10 cellular contexts compared by ENCODE assay signal in the genomic region with DNA sequence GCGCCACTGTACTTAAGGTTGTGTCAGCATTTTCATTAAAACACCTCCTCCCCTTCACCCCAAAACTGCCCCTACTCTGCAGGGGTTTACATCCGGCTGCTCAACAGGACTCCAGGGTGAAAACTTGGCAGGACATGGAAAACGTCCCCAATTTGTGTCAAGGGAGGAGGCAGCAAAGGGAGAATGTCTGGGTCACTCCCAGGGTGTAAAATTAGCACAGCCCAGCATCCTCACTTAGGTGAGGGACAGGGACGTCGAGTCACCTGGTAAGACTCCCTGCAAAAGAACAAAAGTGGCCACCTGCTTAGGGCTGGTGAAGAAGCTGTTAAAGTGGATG.
A peak's percentile ranks its signal among the peaks of the same experiment; 100 is the strongest.
DNase-seq lines count a peak whose midpoint lies in the region; ATAC-seq and TF ChIP-seq lines count a peak whose summit lies in the region.
"Had no signal": no experiment of that assay in that cellular context is flagged by ENCODE, and none has a peak within 500 bp of the region (broad histone marks: within the 10 kb centered on the region; RNA-seq: fewer than 3 reads in every experiment).

No MANE protein-coding gene starts in this region.

- intact Hi-C loops in activated T-helper 1 cell treated with anti-CD3 and anti-CD28 coated beads, Interleukin-12 subunit alpha, Interleukin-12 subunit beta, Interleukin-2, Interleukin-4 antibody, amounts not matched to agents 30 ng/mL and 10 ng/mL and 1 ng/mL, durations not matched to agents 14 hours and 24 hours and 36 hours (cut with micrococcal nuclease): no loop called here

- no peak for ATAC-seq in activated T-cell treated with anti-CD3 and anti-CD28 coated beads, Interleukin-2, amount 50 U/mL, for 72 hours (replicated peaks in 1 of 2)

- no peak overlapping the region for H3K4me3 ChIP-seq in suprapubic skin

- H3K36me3 ChIP-seq in suprapubic skin: peaks cover 14% of the 10 kb centered on the region

- H3K4me3 Mint-ChIP-seq in activated T-cell treated with anti-CD3 and anti-CD28 coated beads, Interleukin-2, amount 50 U/mL, for 72 hours: peak overlapping the region; percentile 69 to 85
- H3K4me3 Mint-ChIP-seq in activated T-helper 1 cell treated with anti-CD3 and anti-CD28 coated beads, Interleukin-12 subunit alpha, Interleukin-12 subunit beta, Interleukin-2, Interleukin-4 antibody, amounts not matched to agents 30 ng/mL and 10 ng/mL and 1 ng/mL, durations not matched to agents 14 hours and 24 hours and 36 hours: no peak overlapping the region
- H3K4me3 Mint-ChIP-seq in immature natural killer cell: peak overlapping the region in 2 of 5 donors; percentile 30 to 33

- H3K4me1 Mint-ChIP-seq in activated T-cell treated with anti-CD3 and anti-CD28 coated beads, Interleukin-2, amount 50 U/mL, for 72 hours (ENCODE audit: low read depth): peaks cover 62% of the 10 kb centered on the region
- H3K4me1 Mint-ChIP-seq in activated T-helper 1 cell treated with anti-CD3 and anti-CD28 coated beads, Interleukin-12 subunit alpha, Interleukin-12 subunit beta, Interleukin-2, Interleukin-4 antibody, amounts not matched to agents 30 ng/mL and 10 ng/mL and 1 ng/mL, durations not matched to agents 14 hours and 24 hours and 36 hours (ENCODE audit: low read depth): peaks cover 69% of the 10 kb centered on the region
- H3K4me1 Mint-ChIP-seq in immature natural killer cell: peaks cover 61 to 100% of the 10 kb centered on the region in 2 donors

- H3K4me1 ChIP-seq in suprapubic skin: peaks cover 63% of the 10 kb centered on the region

- WGBS in suprapubic skin: 76% methylated on average over 5 of the region's 5 CpGs

- no peak for TF ChIP-seq EP300 in suprapubic skin (IDR thresholded peaks at IDR 0.05)

- peaks cover 23 to 42% of the 10 kb centered on the region in 2 donors for H3K36me3 Mint-ChIP-seq in activated T-cell treated with anti-CD3 and anti-CD28 coated beads, Interleukin-2, amount 50 U/mL, for 72 hours (ENCODE audit: insufficient read depth in 2 of 2)
- peaks cover 70% of the 10 kb centered on the region for H3K36me3 Mint-ChIP-seq in activated T-helper 1 cell treated with anti-CD3 and anti-CD28 coated beads, Interleukin-12 subunit alpha, Interleukin-12 subunit beta, Interleukin-2, Interleukin-4 antibody, amounts not matched to agents 30 ng/mL and 10 ng/mL and 1 ng/mL, durations not matched to agents 14 hours and 24 hours and 36 hours (ENCODE audit: low read depth)
- peaks cover 3 to 34% (median 4%) of the 10 kb centered on the region in 3 donors for H3K36me3 Mint-ChIP-seq in immature natural killer cell

- no peak for TF ChIP-seq CTCF in suprapubic skin (IDR thresholded peaks at IDR 0.05)

- DNase-seq in activated T-cell treated with anti-CD3 and anti-CD28 coated beads, Interleukin-2, amount 50 U/mL, for 72 hours: no peak
- no peak for DNase-seq in activated T-cell treated with anti-CD3 and anti-CD28 coated beads, Interleukin-2, amount 50 U/mL, for 1 hour
- DNase-seq in activated T-helper 1 cell treated with anti-CD3 and anti-CD28 coated beads, Interleukin-12 subunit alpha, Interleukin-12 subunit beta, Interleukin-2, Interleukin-4 antibody, amounts not matched to agents 30 ng/mL and 10 ng/mL and 1 ng/mL, durations not matched to agents 14 hours and 24 hours and 36 hours (ENCODE audit: low spot score): no peak
- DNase-seq in immature natural killer cell: no peak
- DNase-seq in suprapubic skin (ENCODE audit: low spot score in 2 of 2): no peak
- no peak for DNase-seq in NCI-H1930 (lab: John Stamatoyannopoulos, UW)
- no peak for DNase-seq in LoVo (ENCODE audit: low spot score)
- DNase-seq in cortex of kidney (lab: John Stamatoyannopoulos, UW): no peak
- DNase-seq: NCI-H2171 treated with DMSO at 0.1 percent for 48 hours; stimulated activated CD4-positive, alpha-beta T cell treated with anti-CD3 and anti-CD28 coated beads, Interleukin-4, amount 100 ng/mL, for 1 hour had no signal

- H3K27me3 Mint-ChIP-seq in activated T-cell treated with anti-CD3 and anti-CD28 coated beads, Interleukin-2, amount 50 U/mL, for 72 hours (ENCODE audit: low read depth): no peaks in the 10 kb centered on the region
- peaks cover 5% of the 10 kb centered on the region for H3K27me3 Mint-ChIP-seq in activated T-helper 1 cell treated with anti-CD3 and anti-CD28 coated beads, Interleukin-12 subunit alpha, Interleukin-12 subunit beta, Interleukin-2, Interleukin-4 antibody, amounts not matched to agents 30 ng/mL and 10 ng/mL and 1 ng/mL, durations not matched to agents 14 hours and 24 hours and 36 hours (ENCODE audit: insufficient read depth)
- peaks cover 0 to 3% (median 0%) of the 10 kb centered on the region in 3 donors for H3K27me3 Mint-ChIP-seq in immature natural killer cell (ENCODE audit: low read depth in 3 of 3)

- peak overlapping the region; percentile 92 for H3K27ac Mint-ChIP-seq in activated T-cell treated with anti-CD3 and anti-CD28 coated beads, Interleukin-2, amount 50 U/mL, for 72 hours
- H3K27ac Mint-ChIP-seq in activated T-helper 1 cell treated with anti-CD3 and anti-CD28 coated beads, Interleukin-12 subunit alpha, Interleukin-12 subunit beta, Interleukin-2, Interleukin-4 antibody, amounts not matched to agents 30 ng/mL and 10 ng/mL and 1 ng/mL, durations not matched to agents 14 hours and 24 hours and 36 hours: peak overlapping the region; percentile 57
- H3K27ac Mint-ChIP-seq in immature natural killer cell: peak overlapping the region; percentile 70 to 93 (median 78)

- H3K9me3 Mint-ChIP-seq in activated T-cell treated with anti-CD3 and anti-CD28 coated beads, Interleukin-2, amount 50 U/mL, for 72 hours: no peaks in the 10 kb centered on the region
- H3K9me3 Mint-ChIP-seq in activated T-helper 1 cell treated with anti-CD3 and anti-CD28 coated beads, Interleukin-12 subunit alpha, Interleukin-12 subunit beta, Interleukin-2, Interleukin-4 antibody, amounts not matched to agents 30 ng/mL and 10 ng/mL and 1 ng/mL, durations not matched to agents 14 hours and 24 hours and 36 hours: no peaks in the 10 kb centered on the region
- no peaks in the 10 kb centered on the region for H3K9me3 Mint-ChIP-seq in immature natural killer cell

- H3K27me3 ChIP-seq in suprapubic skin: no peaks in the 10 kb centered on the region

- H3K27ac ChIP-seq in suprapubic skin: peak overlapping the region; percentile 40

- H3K9me3 ChIP-seq in suprapubic skin: no peaks in the 10 kb centered on the region

- no peak for TF ChIP-seq POLR2A in suprapubic skin (IDR thresholded peaks at IDR 0.05)
